14 cellular contexts compared by ENCODE assay signal in genomic region chr16:53456625-53457024, GRCh38. TPM values are rescaled to one million over a fixed set of nuclear protein-coding genes. Genes with fewer than 3 reads are reported as not detected.
DNase-seq lines count a peak whose midpoint lies in the region; ATAC-seq, FAIRE-seq and TF ChIP-seq lines count a peak whose summit lies in the region.
"Had no signal": no experiment of that assay in that cellular context is flagged by ENCODE, and none has a peak within 500 bp of the region (broad histone marks: within the 10 kb centered on the region; RNA-seq: fewer than 3 reads in every experiment).

No MANE protein-coding gene starts in this region.

- 79% methylated on average over 2 of the region's 2 CpGs for WGBS in right lobe of liver (ENCODE audit: insufficient coverage, low coverage, low lambda C conversion rate, missing lambda C conversion rate)
- WGBS in HepG2 (ENCODE audit: low lambda C conversion rate) = 98% methylated on average over 2 of the region's 2 CpGs
- WGBS in GM12878 (ENCODE audit: insufficient coverage, insufficient replicate concordance, low lambda C conversion rate, missing lambda C conversion rate) = 84% methylated on average over 2 of the region's 2 CpGs

- peak overlapping the region; percentile 72 for H3K4me3 Mint-ChIP-seq in stimulated activated naive CD8-positive, alpha-beta T cell treated with anti-CD3 and anti-CD28 coated beads, Interleukin-15, Interleukin-2, amounts not matched to agents 100 ng/mL and 50 ng/mL, for 24 hours
- H3K4me3 Mint-ChIP-seq: brain; stimulated activated memory B cell treated with anti-CD40 and anti-IgM and Interleukin-4, amounts not matched to agents 10 μg/mL and 1 μg/mL and 100 μg/mL, for 72 hours had no signal

- H2AFZ ChIP-seq in HepG2 (ENCODE audit: low read length) (no peak overlapping the region), SU-DHL-6 (ENCODE audit: low read depth, low read length, severe bottlenecking) (no peak overlapping the region), GM12878 (ENCODE audit: control insufficient read depth, low read depth, low read length) (no peak overlapping the region)

- FAIRE-seq in HepG2 (lab: Jason Lieb, UNC) (no peak), GM12878 (lab: Jason Lieb, UNC) (no peak)

- H3K4me2 ChIP-seq in HepG2 (ENCODE audit: low read depth, low read length) (no peak overlapping the region), SU-DHL-6 (ENCODE audit: low read depth, low read length, poor library complexity, severe bottlenecking) (peak overlapping the region; percentile 4), GM12878 (ENCODE audit: control insufficient read depth, insufficient read depth) (no peak overlapping the region)

- peak overlapping the region; percentile 89 for H3K27ac Mint-ChIP-seq in stimulated activated naive CD8-positive, alpha-beta T cell treated with anti-CD3 and anti-CD28 coated beads, Interleukin-15, Interleukin-2, amounts not matched to agents 100 ng/mL and 50 ng/mL, for 24 hours
- H3K27ac Mint-ChIP-seq: stimulated activated memory B cell treated with anti-CD40 and anti-IgM and Interleukin-4, amounts not matched to agents 10 μg/mL and 1 μg/mL and 100 μg/mL, for 72 hours had no signal

- H4K20me1 ChIP-seq in HepG2 (ENCODE audit: insufficient read depth, low read length) (no peaks in the 10 kb centered on the region), SU-DHL-6 (ENCODE audit: low read depth, low read length) (no peaks in the 10 kb centered on the region), GM12878 (ENCODE audit: control insufficient read depth, insufficient read depth) (no peaks in the 10 kb centered on the region)

- H3K4me1 ChIP-seq in right lobe of liver (no peaks in the 10 kb centered on the region), HepG2 (ENCODE audit: insufficient read depth, low read length) (no peaks in the 10 kb centered on the region), GM12878 (ENCODE audit: control insufficient read depth, insufficient read depth, low read length) (peaks cover 28% of the 10 kb centered on the region), A673 (ENCODE audit: insufficient read depth, low read length, poor library complexity, severe bottlenecking) (no peaks in the 10 kb centered on the region)
- H3K4me1 ChIP-seq: esophagus muscularis mucosa had no signal

- H3K36me3 ChIP-seq in right lobe of liver = peaks cover 0 to 83% (median 39%) of the 10 kb centered on the region in 4 donors
- H3K36me3 ChIP-seq in HepG2 (replicated peaks in 1 of 2; ENCODE audit: control insufficient read depth in 1 of 2, insufficient read depth in 2 of 2, low read length in 2 of 2) = peaks cover 18 to 67% of the 10 kb centered on the region in 2 experiments
- H3K36me3 ChIP-seq in SU-DHL-6 (ENCODE audit: low read length) = peaks cover 53% of the 10 kb centered on the region
- peaks cover 1 to 15% of the 10 kb centered on the region in 2 experiments; a peak in 3 of 4 replicates for H3K36me3 ChIP-seq in GM12878 (ENCODE audit: control insufficient read depth in 2 of 2, insufficient read depth in 2 of 2, low read length in 1 of 2)
- H3K36me3 ChIP-seq in A673 (ENCODE audit: insufficient read depth, low read length, poor library complexity, severe bottlenecking) = peaks cover 25% of the 10 kb centered on the region

- no peak overlapping the region for H3K9ac ChIP-seq in HepG2 (ENCODE audit: insufficient read depth, low read depth, low read length)
- no peak overlapping the region for H3K9ac ChIP-seq in SU-DHL-6 (ENCODE audit: low read length)
- no peak overlapping the region for H3K9ac ChIP-seq in GM12878 (ENCODE audit: control insufficient read depth, insufficient read depth, low read length)

- TF ChIP-seq CTCF in right lobe of liver (IDR thresholded peaks at IDR 0.05) (no peak), HepG2 (CRISPR knock-in tag; IDR thresholded peaks at IDR 0.05) (no peak), SU-DHL-6 (IDR thresholded peaks at IDR 0.05; ENCODE audit: insufficient read depth, low read length, poor library complexity, severe bottlenecking) (no peak), GM12878 (IDR thresholded peaks at IDR 0.05 in 2 of 3, conservative IDR thresholded peaks at IDR 0.05 in 1 of 3; ENCODE audit: control insufficient read depth in 2 of 3, extremely low read depth in 1 of 3, insufficient read depth in 1 of 3, low read depth in 3 of 3, low read length in 3 of 3) (no peak), A673 (conservative IDR thresholded peaks at IDR 0.05; ENCODE audit: low read depth, low read length) (no peak)

- H3K27me3 Mint-ChIP-seq in stimulated activated naive CD8-positive, alpha-beta T cell treated with anti-CD3 and anti-CD28 coated beads, Interleukin-15, Interleukin-2, amounts not matched to agents 100 ng/mL and 50 ng/mL, for 24 hours = no peaks in the 10 kb centered on the region
- H3K27me3 Mint-ChIP-seq: brain; stimulated activated memory B cell treated with anti-CD40 and anti-IgM and Interleukin-4, amounts not matched to agents 10 μg/mL and 1 μg/mL and 100 μg/mL, for 72 hours had no signal

- no peak for DNase-seq in right lobe of liver
- DNase-seq in HepG2 (ENCODE audit: low spot score) = no peak
- DNase-seq in GM12878 (ENCODE audit: low read depth, low spot score) = no peak
- DNase-seq in HK-2 (ENCODE audit: unreplicated experiment) = no peak
- no peak for DNase-seq in A673 (ENCODE audit: low spot score)
- DNase-seq: C1 segment of cervical spinal cord, NCI-H1694 had no signal

- CTCF ChIA-PET in HepG2 (lab: Yijun Ruan, JAX; ENCODE audit: low intra/inter-chr PET ratio, low total read pairs) = no interaction called here
- CTCF ChIA-PET in GM12878 (lab: Yijun Ruan, JAX) = interaction anchor here (1.4 to 2.7 kb wide), 4 partner anchors 12 to 93 kb away, joined by 3 to 13 read pairs (median 6); no protein-coding TSS in a partner anchor
- CTCF ChIA-PET in A673 (lab: Charles Lee) = no interaction called here

- H3K27me3 ChIP-seq in right lobe of liver = no peaks in the 10 kb centered on the region
- H3K27me3 ChIP-seq in HepG2 (ENCODE audit: control insufficient read depth in 1 of 2, insufficient read depth in 2 of 2, low read length in 2 of 2) = no peaks in the 10 kb centered on the region
- H3K27me3 ChIP-seq in SU-DHL-6 (ENCODE audit: low read length) = no peaks in the 10 kb centered on the region
- H3K27me3 ChIP-seq in GM12878 (replicated peaks in 1 of 2; ENCODE audit: control insufficient read depth in 2 of 2, insufficient read depth in 2 of 2, low read length in 1 of 2) = no peaks in the 10 kb centered on the region
- no peaks in the 10 kb centered on the region for H3K27me3 ChIP-seq in A673 (replicated peaks; ENCODE audit: insufficient read depth, low read depth, low read length, poor library complexity)
- H3K27me3 ChIP-seq: esophagus muscularis mucosa had no signal

- BruUV-seq in HepG2 (replicated peaks; lab: Mats Ljungman, UMichigan) = no TSS peak
- no TSS peak for BruUV-seq in GM12878 (replicated peaks; lab: Mats Ljungman, UMichigan)
- BruUV-seq in A673 (replicated peaks; lab: Mats Ljungman, UMichigan) = no TSS peak

- H3K27ac ChIP-seq in right lobe of liver (no peak overlapping the region), HepG2 (ENCODE audit: extremely low read length, insufficient read depth, low read length) (no peak overlapping the region), SU-DHL-6 (ENCODE audit: low read depth, low read length) (peak overlapping the region; percentile 78), GM12878 (ENCODE audit: control insufficient read depth, insufficient read depth) (no peak overlapping the region), A673 (ENCODE audit: low read depth, low read length, poor library complexity, severe bottlenecking) (no peak overlapping the region)
- H3K27ac ChIP-seq: esophagus muscularis mucosa, VCaP had no signal

- intact Hi-C loops in right lobe of liver (cut with DNase I) (no loop called here), HepG2 (cut with micrococcal nuclease; ENCODE audit: unreplicated experiment) (no loop called here), GM12878 (cut with micrococcal nuclease; ENCODE audit: unreplicated experiment) (loop anchor here (5.0 kb wide), 1 partner anchor 46 kb away; the partner anchor contains the start of gene AKTIP), A673 (cut with micrococcal nuclease; ENCODE audit: unreplicated experiment) (no loop called here)

- H3K4me1 Mint-ChIP-seq in stimulated activated naive CD8-positive, alpha-beta T cell treated with anti-CD3 and anti-CD28 coated beads, Interleukin-15, Interleukin-2, amounts not matched to agents 100 ng/mL and 50 ng/mL, for 24 hours (ENCODE audit: low read depth) = peaks cover 90% of the 10 kb centered on the region
- H3K4me1 Mint-ChIP-seq: brain had no signal

- H3F3A ChIP-seq in SU-DHL-6 (ENCODE audit: insufficient read depth) = peaks cover 9% of the 10 kb centered on the region; the same call in 1 of the 2 replicates

- no peak for TF ChIP-seq EP300 in HepG2 (IDR thresholded peaks at IDR 0.05; ENCODE audit: low read depth in 2 of 2, low read length in 2 of 2)
- no peak for TF ChIP-seq EP300 in HepG2 (CRISPR knock-in tag; IDR thresholded peaks at IDR 0.05; ENCODE audit: borderline replicate concordance)
- no peak for TF ChIP-seq EP300 in GM12878 (IDR thresholded peaks at IDR 0.05; ENCODE audit: borderline replicate concordance in 1 of 2, control insufficient read depth in 1 of 2, low read depth in 2 of 2, low read length in 2 of 2)

- in situ Hi-C loops in HepG2 (cut with HindIII; ENCODE audit: extremely low pct_ligation_motif_present, low pct_unique_long_range_greater_than_20kb) (no loop called here), GM12878 (cut with MboI) (no loop called here)

- POLR2A ChIA-PET in HepG2 (lab: Yijun Ruan, JAX) = no interaction called here
- POLR2A ChIA-PET in GM12878 (lab: Charles Lee) = interaction anchor here (2.2 kb wide), 1 partner anchor 21 kb away, joined by 5 read pairs; no protein-coding TSS in a partner anchor
- POLR2A ChIA-PET in A673 (lab: Charles Lee; ENCODE audit: low non-redundant PET) = no interaction called here

- H3K36me3 Mint-ChIP-seq in stimulated activated naive CD8-positive, alpha-beta T cell treated with anti-CD3 and anti-CD28 coated beads, Interleukin-15, Interleukin-2, amounts not matched to agents 100 ng/mL and 50 ng/mL, for 24 hours (ENCODE audit: low read depth) = peaks cover 68% of the 10 kb centered on the region

- ATAC-seq in right lobe of liver (peak in 3 of 4 donors; percentile 20 to 56 (median 42)), HepG2 (no peak), GM12878 (peak; percentile 47), GM21723 (IDR thresholded peaks at IDR 0.05; ENCODE audit: unreplicated experiment) (no peak)
- ATAC-seq: stimulated activated memory B cell treated with anti-CD40 and anti-IgM and Interleukin-4, amounts not matched to agents 10 μg/mL and 1 μg/mL and 100 μg/mL, for 72 hours had no signal

- RAD21 ChIA-PET in GM12878 (lab: Charles Lee; ENCODE audit: unreplicated experiment) = interaction anchor here (1.2 to 3.9 kb wide), 6 partner anchors 8 to 93 kb away, joined by 4 to 21 read pairs (median 6); partner anchors contain the start of gene AKTIP

- H3K9me3 ChIP-seq in right lobe of liver = no peaks in the 10 kb centered on the region
- no peaks in the 10 kb centered on the region for H3K9me3 ChIP-seq in HepG2 (ENCODE audit: low read length)
- H3K9me3 ChIP-seq in SU-DHL-6 (ENCODE audit: insufficient read depth, low read length) = no peaks in the 10 kb centered on the region
- H3K9me3 ChIP-seq in GM12878 (replicated peaks; ENCODE audit: control insufficient read depth, insufficient read depth, low read length) = no peaks in the 10 kb centered on the region
- no peaks in the 10 kb centered on the region for H3K9me3 ChIP-seq in A673 (ENCODE audit: low read depth, low read length, poor library complexity, severe bottlenecking)
- H3K9me3 ChIP-seq: esophagus muscularis mucosa had no signal

- SMC1A ChIA-PET in GM12878 (lab: Charles Lee; ENCODE audit: uncharacterized antibody, unreplicated experiment) = interaction anchor here (0.7 to 5.5 kb wide), 9 partner anchors 9 to 504 kb away, joined by 3 to 33 read pairs (median 3); partner anchors contain the start of gene RBL2

- H3K79me2 ChIP-seq in HepG2 (ENCODE audit: insufficient read depth, low read length) = no peaks in the 10 kb centered on the region
- H3K79me2 ChIP-seq in SU-DHL-6 (ENCODE audit: insufficient read depth, low read length) = 0 out of 2 replicates have a peak, but pooled peaks cover 3% of the 10 kb centered on the region
- no peaks in the 10 kb centered on the region for H3K79me2 ChIP-seq in GM12878 (ENCODE audit: control insufficient read depth, insufficient read depth, low read length)

- no peaks in the 10 kb centered on the region for H3K9me3 Mint-ChIP-seq in stimulated activated naive CD8-positive, alpha-beta T cell treated with anti-CD3 and anti-CD28 coated beads, Interleukin-15, Interleukin-2, amounts not matched to agents 100 ng/mL and 50 ng/mL, for 24 hours
- H3K9me3 Mint-ChIP-seq: brain; stimulated activated memory B cell treated with anti-CD40 and anti-IgM and Interleukin-4, amounts not matched to agents 10 μg/mL and 1 μg/mL and 100 μg/mL, for 72 hours had no signal

- TF ChIP-seq POLR2A in right lobe of liver (IDR thresholded peaks at IDR 0.05) (no peak), HepG2 (IDR thresholded peaks at IDR 0.05; ENCODE audit: insufficient read depth in 1 of 2, low read depth in 2 of 2, low read length in 2 of 2) (no peak), GM12878 (IDR thresholded peaks at IDR 0.05; ENCODE audit: low read depth, low read length) (no peak)

- H3K4me3 ChIP-seq in right lobe of liver = no peak overlapping the region
- H3K4me3 ChIP-seq in HepG2 (replicated peaks in 1 of 3; ENCODE audit: insufficient read depth in 1 of 3, low read depth in 2 of 3, low read length in 3 of 3) = no peak overlapping the region
- H3K4me3 ChIP-seq in SU-DHL-6 (ENCODE audit: insufficient read depth, low read length, poor library complexity, severe bottlenecking) = no peak overlapping the region
- no peak overlapping the region for H3K4me3 ChIP-seq in GM12878
- H3K4me3 ChIP-seq in A673 (ENCODE audit: low read depth, low read length, poor library complexity, severe bottlenecking) = no peak overlapping the region
- H3K4me3 ChIP-seq: esophagus muscularis mucosa had no signal

- no peaks in the 10 kb centered on the region for H3K9me2 ChIP-seq in SU-DHL-6 (replicated peaks; ENCODE audit: insufficient read depth, low read length)

- TF ChIP-seq RAD21 in HepG2 (CRISPR knock-in tag; IDR thresholded peaks at IDR 0.05) = no peak
- no peak for TF ChIP-seq RAD21 in GM12878 (IDR thresholded peaks at IDR 0.05; ENCODE audit: insufficient read depth, low read depth, low read length)

RNA-seq across cellular contexts. Expression of gene RBL2, which starts 22.4 kb away (rescaled TPM):
- total RNA-seq in right lobe of liver = 10 to 100 TPM; 26.3 to 63.1 (median 38.8) TPM
- 35.3 and 41.2 TPM in 2 replicates for total RNA-seq in HepG2 (2016; rRNA removed; fragmentation: Illumina TruSeq; extraction: Trizol)
- total RNA-seq in HepG2 (2016; cell fraction: cytosol; rRNA removed; fragmentation: Illumina TruSeq; extraction: Trizol; ENCODE audit: low read depth) = 15.8 and 17.4 TPM in 2 replicates
- total RNA-seq in HepG2 (2016; cell fraction: insoluble cytoplasmic fraction; rRNA removed; fragmentation: Illumina TruSeq; extraction: Trizol) = 35.0 and 41.3 TPM in 2 replicates
- total RNA-seq in HepG2 (2016; cell fraction: membrane; rRNA removed; fragmentation: Illumina TruSeq; extraction: Trizol) = 24.6 and 30.8 TPM in 2 replicates
- total RNA-seq in HepG2 (2016; cell fraction: nucleus; rRNA removed; fragmentation: Illumina TruSeq; extraction: Trizol) = 63.6 and 68.6 TPM in 2 replicates
- 58.6 and 60.9 TPM in 2 replicates for polyA plus RNA-seq in HepG2 (2011; rRNA removed)
- polyA plus RNA-seq in HepG2 (2011; cell fraction: cytosol; rRNA removed) = 19.8 and 24.5 TPM in 2 replicates
- 142 and 145 TPM in 2 replicates for polyA plus RNA-seq in HepG2 (2011; cell fraction: nucleus; rRNA removed)
- polyA plus RNA-seq in HepG2 (2012) = 30.2 and 36.7 TPM in 2 replicates
- 1.3 TPM in 2 replicates for polyA plus RNA-seq in HepG2 (2016; cell fraction: cytosol; fragmentation: Illumina TruSeq; extraction: Trizol; ENCODE audit: low read depth)
- 28.7 and 29.8 TPM in 2 replicates for polyA plus RNA-seq in HepG2 (2016; cell fraction: insoluble cytoplasmic fraction; fragmentation: Illumina TruSeq; extraction: Trizol; ENCODE audit: low read depth)
- polyA plus RNA-seq in HepG2 (2016; cell fraction: membrane; fragmentation: Illumina TruSeq; extraction: Trizol; ENCODE audit: low read depth) = 6.9 and 7.0 TPM in 2 replicates
- 82.3 and 82.9 TPM in 2 replicates for polyA plus RNA-seq in HepG2 (2016; cell fraction: nucleus; fragmentation: Illumina TruSeq; extraction: Trizol; ENCODE audit: insufficient read depth, low read depth)
- polyA minus RNA-seq in HepG2 (2011; rRNA and poly(A)+ RNA removed; ENCODE audit: low replicate concordance) = 43.8 and 49.7 TPM in 2 replicates
- polyA minus RNA-seq in HepG2 (2011; cell fraction: cytosol; rRNA and poly(A)+ RNA removed) = 26.5 and 29.1 TPM in 2 replicates
- polyA minus RNA-seq in HepG2 (2011; cell fraction: nucleus; rRNA and poly(A)+ RNA removed) = 122 and 132 TPM in 2 replicates
- total RNA-seq in GM12878 (2013; cell fraction: nucleolus; rRNA removed) = 234 and 242 TPM in 2 replicates
- 35.7 and 47.3 TPM in 2 replicates for total RNA-seq in GM12878 (2014; rRNA removed)
- 34.9 and 35.4 TPM in 2 replicates for total RNA-seq in GM12878 (2014; rRNA removed; fragmentation: Illumina TruSeq; extraction: Trizol)
- 34.8 and 35.1 TPM in 2 replicates for total RNA-seq in GM12878 (2021)
- polyA plus RNA-seq in GM12878 (2011; ENCODE audit: low read depth) = 20.0 TPM
- 107 and 128 TPM in 2 replicates for polyA plus RNA-seq in GM12878 (2011; rRNA removed)
- polyA plus RNA-seq in GM12878 (2011; cell fraction: cytosol; rRNA removed) = 41.5 and 48.6 TPM in 2 replicates
- 194 and 278 TPM in 2 replicates for polyA plus RNA-seq in GM12878 (2011; cell fraction: nucleus; rRNA removed)
- polyA plus RNA-seq in GM12878 (2012) = 23.3 and 34.7 TPM in 2 replicates
- polyA plus RNA-seq in GM12878 (2014; fragmentation: Illumina TruSeq; extraction: Trizol) = 46.2 and 61.4 TPM in 2 replicates
- 10 to 100 TPM; 10.0 to 10.4 TPM for polyA plus RNA-seq in GM12878 (2014; fragmentation: Nextera tagmentation; extraction: Ambion mirVana)
- 34.9 and 45.9 TPM in 2 replicates for polyA plus RNA-seq in GM12878 (2014; rRNA removed)
- polyA plus RNA-seq in GM12878 (2016; fragmentation: Nextera tagmentation; extraction: Ambion mirVana) = 10 to 100 TPM; 42.3 to 42.5 TPM
- polyA minus RNA-seq in GM12878 (2011; rRNA and poly(A)+ RNA removed) = 51.6 and 59.2 TPM in 2 replicates
- 26.2 and 26.9 TPM in 2 replicates for polyA minus RNA-seq in GM12878 (2011; cell fraction: cytosol; rRNA and poly(A)+ RNA removed)
- 51.6 and 70.0 TPM in 2 replicates for polyA minus RNA-seq in GM12878 (2011; cell fraction: nucleus; rRNA and poly(A)+ RNA removed)
- total RNA-seq in A673 (2021) = 39.6 and 44.6 TPM in 2 replicates

RNA-seq across cellular contexts. Expression of gene AKTIP, which starts 46.4 kb away (rescaled TPM):
- 10 to 100 TPM; 23.3 to 42.4 (median 26.5) TPM for total RNA-seq in right lobe of liver
- total RNA-seq in HepG2 (2016; rRNA removed; fragmentation: Illumina TruSeq; extraction: Trizol) = 28.8 and 30.1 TPM in 2 replicates
- 18.8 and 20.7 TPM in 2 replicates for total RNA-seq in HepG2 (2016; cell fraction: cytosol; rRNA removed; fragmentation: Illumina TruSeq; extraction: Trizol; ENCODE audit: low read depth)
- 24.2 and 33.8 TPM in 2 replicates for total RNA-seq in HepG2 (2016; cell fraction: insoluble cytoplasmic fraction; rRNA removed; fragmentation: Illumina TruSeq; extraction: Trizol)
- total RNA-seq in HepG2 (2016; cell fraction: membrane; rRNA removed; fragmentation: Illumina TruSeq; extraction: Trizol) = 35.6 and 35.7 TPM in 2 replicates
- 28.0 and 29.0 TPM in 2 replicates for total RNA-seq in HepG2 (2016; cell fraction: nucleus; rRNA removed; fragmentation: Illumina TruSeq; extraction: Trizol)
- 45.6 and 49.0 TPM in 2 replicates for polyA plus RNA-seq in HepG2 (2011; rRNA removed)
- polyA plus RNA-seq in HepG2 (2011; cell fraction: cytosol; rRNA removed) = 19.8 and 29.5 TPM in 2 replicates
- 68.8 and 72.6 TPM in 2 replicates for polyA plus RNA-seq in HepG2 (2011; cell fraction: nucleus; rRNA removed)
- polyA plus RNA-seq in HepG2 (2012) = 28.1 and 33.7 TPM in 2 replicates
- 22.4 and 30.5 TPM in 2 replicates for polyA plus RNA-seq in HepG2 (2016; cell fraction: cytosol; fragmentation: Illumina TruSeq; extraction: Trizol; ENCODE audit: low read depth)
- polyA plus RNA-seq in HepG2 (2016; cell fraction: insoluble cytoplasmic fraction; fragmentation: Illumina TruSeq; extraction: Trizol; ENCODE audit: low read depth) = 30.0 and 31.0 TPM in 2 replicates
- 35.3 and 37.7 TPM in 2 replicates for polyA plus RNA-seq in HepG2 (2016; cell fraction: membrane; fragmentation: Illumina TruSeq; extraction: Trizol; ENCODE audit: low read depth)
- polyA plus RNA-seq in HepG2 (2016; cell fraction: nucleus; fragmentation: Illumina TruSeq; extraction: Trizol; ENCODE audit: insufficient read depth, low read depth) = 58.4 and 63.0 TPM in 2 replicates
- polyA minus RNA-seq in HepG2 (2011; rRNA and poly(A)+ RNA removed; ENCODE audit: low replicate concordance) = 19.4 and 24.5 TPM in 2 replicates
- 15.7 and 17.4 TPM in 2 replicates for polyA minus RNA-seq in HepG2 (2011; cell fraction: cytosol; rRNA and poly(A)+ RNA removed)
- polyA minus RNA-seq in HepG2 (2011; cell fraction: nucleus; rRNA and poly(A)+ RNA removed) = 43.4 and 69.0 TPM in 2 replicates
- 45.2 and 53.2 TPM in 2 replicates for total RNA-seq in GM12878 (2013; cell fraction: nucleolus; rRNA removed)
- total RNA-seq in GM12878 (2014; rRNA removed) = 15.2 and 16.2 TPM in 2 replicates
- total RNA-seq in GM12878 (2014; rRNA removed; fragmentation: Illumina TruSeq; extraction: Trizol) = 10.2 and 12.6 TPM in 2 replicates
- 11.8 and 13.1 TPM in 2 replicates for total RNA-seq in GM12878 (2021)
- 11.1 TPM for polyA plus RNA-seq in GM12878 (2011; ENCODE audit: low read depth)
- 22.9 and 27.3 TPM in 2 replicates for polyA plus RNA-seq in GM12878 (2011; rRNA removed)
- polyA plus RNA-seq in GM12878 (2011; cell fraction: cytosol; rRNA removed) = 12.5 and 13.5 TPM in 2 replicates
- polyA plus RNA-seq in GM12878 (2011; cell fraction: nucleus; rRNA removed) = 24.3 and 25.1 TPM in 2 replicates
- 11.2 and 11.3 TPM in 2 replicates for polyA plus RNA-seq in GM12878 (2012)
- polyA plus RNA-seq in GM12878 (2014; fragmentation: Illumina TruSeq; extraction: Trizol) = 14.1 and 16.4 TPM in 2 replicates
- 10 to 100 TPM; 11.4 to 13.1 TPM for polyA plus RNA-seq in GM12878 (2014; fragmentation: Nextera tagmentation; extraction: Ambion mirVana)
- 12.4 and 12.5 TPM in 2 replicates for polyA plus RNA-seq in GM12878 (2014; rRNA removed)
- 10 to 100 TPM; 16.1 to 16.6 TPM for polyA plus RNA-seq in GM12878 (2016; fragmentation: Nextera tagmentation; extraction: Ambion mirVana)
- polyA minus RNA-seq in GM12878 (2011; rRNA and poly(A)+ RNA removed) = 21.2 and 23.3 TPM in 2 replicates
- 4.4 and 5.6 TPM in 2 replicates for polyA minus RNA-seq in GM12878 (2011; cell fraction: cytosol; rRNA and poly(A)+ RNA removed)
- polyA minus RNA-seq in GM12878 (2011; cell fraction: nucleus; rRNA and poly(A)+ RNA removed) = 9.3 and 20.3 TPM in 2 replicates
- total RNA-seq in A673 (2021) = 15.0 and 20.3 TPM in 2 replicates

Comparison
In these comparisons a context has a peak if more than half of its experiments do, and no peak if none do; other contexts are left out.
1. ATAC-seq: peak in right lobe of liver (3 of 4) and GM12878 (single experiment); none in HepG2 (single experiment) and GM21723 (single experiment).